15 cellular contexts compared by ENCODE assay signal in the genomic region with DNA sequence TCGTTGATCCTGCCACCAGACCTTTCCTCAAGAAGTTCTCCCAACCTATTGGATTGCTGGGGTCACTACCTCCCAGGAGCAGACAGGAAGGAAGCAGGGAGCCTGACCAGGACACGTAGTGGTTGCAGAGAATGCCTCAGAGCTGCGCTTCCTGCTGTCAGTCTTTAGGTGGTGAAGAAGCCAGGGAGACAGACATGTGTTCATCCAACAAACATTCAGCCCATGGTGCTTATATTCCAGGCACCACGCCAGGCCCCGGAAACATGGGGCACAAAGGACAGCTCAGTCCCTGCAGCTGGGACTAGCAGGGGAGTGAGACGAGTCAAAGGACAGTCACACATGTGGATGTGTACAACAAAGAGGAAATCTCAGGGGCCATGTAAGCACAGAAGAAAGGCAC. TPM values are rescaled to one million over a fixed set of nuclear protein-coding genes. Genes with fewer than 3 reads are reported as not detected.
DNase-seq lines count a peak whose midpoint lies in the region; FAIRE-seq and TF ChIP-seq lines count a peak whose summit lies in the region.
"Had no signal": no experiment of that assay in that cellular context is flagged by ENCODE, and none has a peak within 500 bp of the region (broad histone marks: within the 10 kb centered on the region; RNA-seq: fewer than 3 reads in every experiment).

No MANE protein-coding gene starts in this region.

- no peak overlapping the region for H3K4me3 ChIP-seq in endothelial cell of umbilical vein (replicated peaks in 1 of 3; ENCODE audit: insufficient read depth in 1 of 3, low read depth in 1 of 3, low read length in 3 of 3)
- no peak overlapping the region for H3K4me3 ChIP-seq in sigmoid colon
- no peak overlapping the region for H3K4me3 ChIP-seq in coronary artery
- H3K4me3 ChIP-seq: thyroid gland had no signal

- POLR2A ChIA-PET in endothelial cell of umbilical vein (lab: Charles Lee) = no interaction called here

- no peak overlapping the region for H3K4me2 ChIP-seq in endothelial cell of umbilical vein (ENCODE audit: insufficient read depth, low read length)

- H3K9me1 ChIP-seq in endothelial cell of umbilical vein (replicated peaks; ENCODE audit: control insufficient read depth, extremely low read depth, insufficient read depth, low read length) = no peaks in the 10 kb centered on the region

- H3K79me2 ChIP-seq in endothelial cell of umbilical vein (ENCODE audit: control insufficient read depth, insufficient read depth, low read length) = no peaks in the 10 kb centered on the region

- H3K9me3 ChIP-seq in endothelial cell of umbilical vein (replicated peaks; ENCODE audit: control insufficient read depth, insufficient read depth, low read length) (no peaks in the 10 kb centered on the region), sigmoid colon (no peaks in the 10 kb centered on the region)
- H3K9me3 ChIP-seq: thyroid gland had no signal

- BruUV-seq in endothelial cell of umbilical vein (replicated peaks; lab: Mats Ljungman, UMichigan) = no TSS peak

- H3K9ac ChIP-seq in endothelial cell of umbilical vein (replicated peaks; ENCODE audit: extremely low read depth, insufficient read depth, low read length) = no peak overlapping the region

- peak; percentile 72 for FAIRE-seq in endothelial cell of umbilical vein (lab: Jason Lieb, UNC)

- peak; percentile 57 for DNase-seq in DMS53 (lab: John Stamatoyannopoulos, UW)
- DNase-seq in DMS53 treated with DMSO at 0.1 percent for 48 hours (lab: John Stamatoyannopoulos, UW; ENCODE audit: unreplicated experiment) = no peak
- DNase-seq in NCI-H1694 (lab: John Stamatoyannopoulos, UW) = peak; percentile 34
- DNase-seq in endothelial cell of umbilical vein (ENCODE audit: low read depth, low spot score) = no peak
- DNase-seq in occipital lobe (lab: John Stamatoyannopoulos, UW) = peak; percentile 55
- DNase-seq in sigmoid colon = no peak
- no peak for DNase-seq in coronary artery (ENCODE audit: low spot score)
- no peak for DNase-seq in NOMO-1 (lab: John Stamatoyannopoulos, UW; ENCODE audit: unreplicated experiment in 2 of 2)
- DNase-seq: 8988T; activated effector memory CD4-positive, alpha-beta T cell treated with Interleukin-2 at 50 U/mL for 16 hours; NCI-H1048; NCI-H526 treated with DMSO at 0.1 percent for 48 hours; right cardiac atrium; thyroid gland had no signal

- intact Hi-C loops in endothelial cell of umbilical vein (cut with micrococcal nuclease) (loop anchor here (5.0 kb wide), 2 partner anchors 270 to 300 kb away; a partner anchor contains a TSS), sigmoid colon (cut with DNase I) (loop anchor here (2.0 to 5.0 kb wide), 3 partner anchors 245 to 375 kb away; no protein-coding TSS in a partner anchor)

- peaks cover 8% of the 10 kb centered on the region for H3K4me1 ChIP-seq in endothelial cell of umbilical vein (ENCODE audit: control insufficient read depth, extremely low read depth, insufficient read depth, low read length)
- H3K4me1 ChIP-seq in sigmoid colon = no peaks in the 10 kb centered on the region
- H3K4me1 ChIP-seq: thyroid gland had no signal

- TF ChIP-seq CTCF in endothelial cell of umbilical vein (IDR thresholded peaks at IDR 0.05; ENCODE audit: extremely low read depth in 1 of 2, insufficient read depth in 1 of 2, low read depth in 1 of 2, low read length in 2 of 2) (no peak), sigmoid colon (IDR thresholded peaks at IDR 0.05) (no peak), coronary artery (IDR thresholded peaks at IDR 0.05) (no peak)

- H3K27ac ChIP-seq in endothelial cell of umbilical vein (ENCODE audit: insufficient read depth, low read depth, low read length) (no peak overlapping the region), sigmoid colon (no peak overlapping the region), coronary artery (no peak overlapping the region)
- H3K27ac ChIP-seq: HL-60, thyroid gland had no signal

- no peak overlapping the region for H2AFZ ChIP-seq in endothelial cell of umbilical vein (ENCODE audit: low read depth, low read length)

- 30 to 58% methylated on average over 6 of the region's 6 CpGs for WGBS in sigmoid colon, 2 donors

- H3K36me3 ChIP-seq in endothelial cell of umbilical vein (ENCODE audit: control insufficient read depth in 2 of 2, extremely low read depth in 1 of 2, insufficient read depth in 2 of 2, low read length in 2 of 2) (no peaks in the 10 kb centered on the region), sigmoid colon (no peaks in the 10 kb centered on the region)
- H3K36me3 ChIP-seq: thyroid gland had no signal

- CTCF ChIA-PET in endothelial cell of umbilical vein (lab: Charles Lee) = interaction anchor here (0.8 to 18.5 kb wide), 12 partner anchors 12 to 371 kb away, joined by 3 to 728 read pairs (median 4); no protein-coding TSS in a partner anchor

- dilution Hi-C loops in endothelial cell of umbilical vein (cut with MboI; ENCODE audit: extremely low pct_ligation_motif_present, low sequenced_read_pairs) = no loop called here

- H4K20me1 ChIP-seq in endothelial cell of umbilical vein (replicated peaks; ENCODE audit: control insufficient read depth, extremely low read depth, insufficient read depth, low read length) = no peaks in the 10 kb centered on the region

- peaks cover 5% of the 10 kb centered on the region in 2 experiments for H3K27me3 ChIP-seq in endothelial cell of umbilical vein (ENCODE audit: control insufficient read depth in 2 of 2, insufficient read depth in 2 of 2, low read length in 2 of 2)
- peaks cover 0 to 15% (median 3%) of the 10 kb centered on the region in 3 donors for H3K27me3 ChIP-seq in sigmoid colon
- H3K27me3 ChIP-seq: thyroid gland had no signal

- TF ChIP-seq POLR2A in endothelial cell of umbilical vein (IDR thresholded peaks at IDR 0.05; ENCODE audit: low read depth, low read length) (no peak), sigmoid colon (IDR thresholded peaks at IDR 0.05) (no peak)

- no peak for TF ChIP-seq EP300 in sigmoid colon (IDR thresholded peaks at IDR 0.05)

TF ChIP-seq in endothelial cell of umbilical vein, 7 proteins besides CTCF, POLR2A, EP300 and RAD21:
- TF ChIP-seq GATA2 (IDR thresholded peaks at IDR 0.05; ENCODE audit: insufficient read depth, insufficient read length, low read depth, low read length) = no peak
- peak; percentile 8 for TF ChIP-seq FOS (IDR thresholded peaks at IDR 0.05; ENCODE audit: borderline replicate concordance, insufficient read depth, low read length)
- TF ChIP-seq JUN (IDR thresholded peaks at IDR 0.05; ENCODE audit: borderline replicate concordance, insufficient read depth, insufficient read length, low read depth) = no peak
- TF ChIP-seq, protein P1, sequence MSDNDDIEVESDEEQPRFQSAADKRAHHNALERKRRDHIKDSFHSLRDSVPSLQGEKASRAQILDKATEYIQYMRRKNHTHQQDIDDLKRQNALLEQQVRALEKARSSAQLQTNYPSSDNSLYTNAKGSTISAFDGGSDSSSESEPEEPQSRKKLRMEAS (IDR thresholded peaks at IDR 0.05; ENCODE audit: insufficient read depth, insufficient read length) = no peak
- TF ChIP-seq EZH2 (IDR thresholded peaks at IDR 0.05; ENCODE audit: borderline replicate concordance, low read depth, low read length, severe bottlenecking) = no peak

RNA-seq across cellular contexts. Expression of a gene that starts 26.0 kb away (rescaled TPM):
- 2.9 and 3.7 TPM in 2 replicates for total RNA-seq in endothelial cell of umbilical vein
- 2.4 and 2.9 TPM in 2 replicates for polyA plus RNA-seq in endothelial cell of umbilical vein
- 2.0 and 2.2 TPM in 2 replicates for polyA plus RNA-seq in endothelial cell of umbilical vein (2011; cell fraction: cytosol; rRNA removed)
- 2.3 TPM in 2 replicates for polyA plus RNA-seq in endothelial cell of umbilical vein (2011; cell fraction: nucleus; rRNA removed)
- 0.50 and 1.1 TPM in 2 replicates for polyA plus RNA-seq in endothelial cell of umbilical vein (2012)
- 2.6 and 2.7 TPM in 2 replicates for polyA minus RNA-seq in endothelial cell of umbilical vein
- polyA minus RNA-seq in endothelial cell of umbilical vein (2011; cell fraction: cytosol; rRNA and poly(A)+ RNA removed) = not detected
- polyA minus RNA-seq in endothelial cell of umbilical vein (2011; cell fraction: nucleus; rRNA and poly(A)+ RNA removed) = 0.91 and 1.3 TPM in 2 replicates
- total RNA-seq in occipital lobe = 19.8 TPM
- total RNA-seq in sigmoid colon = 1 to 10 TPM; 3.1 to 3.9 (median 3.8) TPM
- polyA plus RNA-seq in sigmoid colon = 1 to 10 TPM in 2 of 3 donors, under 1 TPM in 1; 0.46 to 2.5 (median 1.2) TPM

Comparison
In these comparisons a context has a peak if more than half of its experiments do, and no peak if none do; other contexts are left out.
1. DNase-seq: peak in DMS53 (single experiment), NCI-H1694 (single experiment) and occipital lobe (single experiment); none in DMS53 treated with DMSO at 0.1 percent for 48 hours (single experiment), endothelial cell of umbilical vein (single experiment), sigmoid colon (single experiment), coronary artery (single experiment) and NOMO-1 (0 of 2).